In genomic region chr2:171522057-171522803, GRCh38 we compare ENCODE assay signal across 8 cellular contexts. TPM values are rescaled to one million over a fixed set of nuclear protein-coding genes. Genes with fewer than 3 reads are reported as not detected.
A peak's percentile ranks its signal among the peaks of the same experiment; 100 is the strongest.
DNase-seq lines count a peak whose midpoint lies in the region; ATAC-seq and TF ChIP-seq lines count a peak whose summit lies in the region.

TSS of gene CYBRD1 (plus strand) at chr2:171522474. CDS start at chr2:171522546, 72 bp downstream.

- no peaks in the 10 kb centered on the region for H3K9me3 Mint-ChIP-seq in activated naive CD4-positive, alpha-beta T cell treated with anti-CD3 and anti-CD28 coated beads, Interleukin-2, amount 10 ng/mL, durations not matched to agents 7 days and 5 days
- no peaks in the 10 kb centered on the region for H3K9me3 Mint-ChIP-seq in neural crest cell

- CTCF ChIA-PET in activated naive CD4-positive, alpha-beta T cell treated with anti-CD3 and anti-CD28 coated beads, Interleukin-2, amount 10 ng/mL, durations not matched to agents 7 days and 5 days (lab: Charles Lee): interaction anchor here (1.1 to 1.8 kb wide), 2 partner anchors 11 to 594 kb away, joined by 3 to 5 read pairs; no protein-coding TSS in a partner anchor

- H3K27me3 Mint-ChIP-seq in activated naive CD4-positive, alpha-beta T cell treated with anti-CD3 and anti-CD28 coated beads, Interleukin-2, amount 10 ng/mL, durations not matched to agents 7 days and 5 days: peaks cover 80% of the 10 kb centered on the region
- peaks cover 12% of the 10 kb centered on the region for H3K27me3 Mint-ChIP-seq in neural crest cell (ENCODE audit: low read depth)

- ATAC-seq in GM21825 (IDR thresholded peaks at IDR 0.05; ENCODE audit: unreplicated experiment): peak; percentile 44

- no peak within 1 kb of the TSS for H3K27ac Mint-ChIP-seq in activated naive CD4-positive, alpha-beta T cell treated with anti-CD3 and anti-CD28 coated beads, Interleukin-2, amount 10 ng/mL, durations not matched to agents 7 days and 5 days
- H3K27ac Mint-ChIP-seq in neural crest cell (ENCODE audit: unreplicated experiment): peak within 1 kb of the TSS; percentile 92

- DNase-seq in DMS53 (lab: John Stamatoyannopoulos, UW) (peak; percentile 56), DMS53 treated with DMSO at 0.1 percent for 48 hours (lab: John Stamatoyannopoulos, UW; ENCODE audit: unreplicated experiment) (no peak), M059J (ENCODE audit: low read depth) (peak; percentile 81), germinal center (ENCODE audit: low spot score) (peak; percentile 18), neural crest cell (ENCODE audit: low read depth, low spot score) (peak; percentile 45), NCI-H2171 (lab: John Stamatoyannopoulos, UW) (no peak)
- peak; percentile 31 for DNase-seq in activated naive CD4-positive, alpha-beta T cell treated with anti-CD3 and anti-CD28 coated beads, Interleukin-2, amount 10 ng/mL, durations not matched to agents 7 days and 5 days

- peak within 1 kb of the TSS; percentile 73 for H3K4me3 Mint-ChIP-seq in activated naive CD4-positive, alpha-beta T cell treated with anti-CD3 and anti-CD28 coated beads, Interleukin-2, amount 10 ng/mL, durations not matched to agents 7 days and 5 days
- peak within 1 kb of the TSS; percentile 97 for H3K4me3 Mint-ChIP-seq in neural crest cell

- H3K4me1 Mint-ChIP-seq in activated naive CD4-positive, alpha-beta T cell treated with anti-CD3 and anti-CD28 coated beads, Interleukin-2, amount 10 ng/mL, durations not matched to agents 7 days and 5 days: peaks cover 15% of the 10 kb centered on the region
- peaks cover 25% of the 10 kb centered on the region for H3K4me1 Mint-ChIP-seq in neural crest cell

- TF ChIP-seq CTCF in neural crest cell (conservative IDR thresholded peaks at IDR 0.05): no peak

- no peaks in the 10 kb centered on the region for H3K36me3 Mint-ChIP-seq in activated naive CD4-positive, alpha-beta T cell treated with anti-CD3 and anti-CD28 coated beads, Interleukin-2, amount 10 ng/mL, durations not matched to agents 7 days and 5 days
- no peaks in the 10 kb centered on the region for H3K36me3 Mint-ChIP-seq in neural crest cell (ENCODE audit: low read depth)

RNA-seq across cellular contexts. Expression of gene CYBRD1, which starts in this region (rescaled TPM):
- 43.7 and 54.7 TPM in 2 replicates for total RNA-seq in M059J (2014; rRNA removed; shearing (Covaris generic))
- total RNA-seq in neural crest cell: 10.0 and 11.8 TPM in 2 replicates

Comparison
In these comparisons a context has a peak if more than half of its experiments do, and no peak if none do; other contexts are left out.
1. DNase-seq: peak in DMS53 (single experiment), M059J (single experiment), activated naive CD4-positive, alpha-beta T cell treated with anti-CD3 and anti-CD28 coated beads, Interleukin-2, amount 10 ng/mL, durations not matched to agents 7 days and 5 days (single experiment), germinal center (single experiment) and neural crest cell (single experiment); none in DMS53 treated with DMSO at 0.1 percent for 48 hours (single experiment) and NCI-H2171 (single experiment).